8 cellular contexts compared by ENCODE assay signal in genomic region chr12:132084681-132085635, GRCh38. TPM values are rescaled to one million over a fixed set of nuclear protein-coding genes. Genes with fewer than 3 reads are reported as not detected.
DNase-seq lines count a peak whose midpoint lies in the region; ATAC-seq lines count a peak whose summit lies in the region.

No MANE protein-coding gene starts in this region.

- peak overlapping the region; percentile 93 for H3K4me3 Mint-ChIP-seq in activated CD4-positive, alpha-beta T cell treated with anti-CD3 and anti-CD28 coated beads, Interleukin-2, amount 10 ng/mL, durations not matched to agents 7 days and 5 days
- peak overlapping the region; percentile 95 for H3K4me3 Mint-ChIP-seq in memory B cell

- ATAC-seq in GM18511 (IDR thresholded peaks at IDR 0.05; ENCODE audit: unreplicated experiment) (peak; percentile 31), memory B cell (ENCODE audit: low read depth) (no peak), GM19455 (IDR thresholded peaks at IDR 0.05; ENCODE audit: unreplicated experiment) (no peak)

- H3K27me3 Mint-ChIP-seq in activated CD4-positive, alpha-beta T cell treated with anti-CD3 and anti-CD28 coated beads, Interleukin-2, amount 10 ng/mL, durations not matched to agents 7 days and 5 days, result no peaks in the 10 kb centered on the region
- no peaks in the 10 kb centered on the region for H3K27me3 Mint-ChIP-seq in memory B cell

- in situ Hi-C loops in ACHN (cut with HindIII; ENCODE audit: low pct_ligation_motif_present, low pct_unique_long_range_greater_than_20kb, low sequenced_read_pairs), result no loop called here

- peak overlapping the region; percentile 95 for H3K27ac Mint-ChIP-seq in activated CD4-positive, alpha-beta T cell treated with anti-CD3 and anti-CD28 coated beads, Interleukin-2, amount 10 ng/mL, durations not matched to agents 7 days and 5 days
- H3K27ac Mint-ChIP-seq in memory B cell, result peak overlapping the region; percentile 96

- H3K36me3 Mint-ChIP-seq in activated CD4-positive, alpha-beta T cell treated with anti-CD3 and anti-CD28 coated beads, Interleukin-2, amount 10 ng/mL, durations not matched to agents 7 days and 5 days (ENCODE audit: low read depth), result peaks cover 10% of the 10 kb centered on the region
- peaks cover 2% of the 10 kb centered on the region for H3K36me3 Mint-ChIP-seq in memory B cell

- H3K9me3 Mint-ChIP-seq in activated CD4-positive, alpha-beta T cell treated with anti-CD3 and anti-CD28 coated beads, Interleukin-2, amount 10 ng/mL, durations not matched to agents 7 days and 5 days, result no peaks in the 10 kb centered on the region
- H3K9me3 Mint-ChIP-seq in memory B cell, result no peaks in the 10 kb centered on the region

- CTCF ChIA-PET in activated CD4-positive, alpha-beta T cell treated with anti-CD3 and anti-CD28 coated beads, Interleukin-2, amount 10 ng/mL, durations not matched to agents 7 days and 5 days (lab: Charles Lee), result no interaction called here

- peak; percentile 71 for DNase-seq in ACHN
- DNase-seq in NCI-H1092 (lab: John Stamatoyannopoulos, UW), result peak; percentile 20
- DNase-seq in activated CD4-positive, alpha-beta T cell treated with anti-CD3 and anti-CD28 coated beads, Interleukin-2, amount 10 ng/mL, durations not matched to agents 7 days and 5 days, result peak; percentile 49
- DNase-seq in effector CD8-positive, alpha-beta T cell (lab: John Stamatoyannopoulos, UW), result peak; percentile 31
- DNase-seq in memory B cell (ENCODE audit: low spot score in 2 of 2), result no peak
- peak; percentile 13 to 47 for DNase-seq in stimulated activated CD8-positive, alpha-beta memory T cell treated with anti-CD3 and anti-CD28 coated beads, Interleukin-2, amount 100 ng/mL, for 48 hours (ENCODE audit: low read depth in 2 of 2)

- H3K4me1 Mint-ChIP-seq in activated CD4-positive, alpha-beta T cell treated with anti-CD3 and anti-CD28 coated beads, Interleukin-2, amount 10 ng/mL, durations not matched to agents 7 days and 5 days, result peaks cover 33% of the 10 kb centered on the region
- peaks cover 24% of the 10 kb centered on the region for H3K4me1 Mint-ChIP-seq in memory B cell

- POLR2A ChIA-PET in activated CD4-positive, alpha-beta T cell treated with anti-CD3 and anti-CD28 coated beads, Interleukin-2, amount 10 ng/mL, durations not matched to agents 7 days and 5 days (lab: Charles Lee), result no interaction called here

RNA-seq across cellular contexts. Expression of gene DDX51, which starts 59.2 kb away (rescaled TPM):
- total RNA-seq in activated CD4-positive, alpha-beta T cell treated with anti-CD3 and anti-CD28 coated beads, Interleukin-2, amount 10 ng/mL, durations not matched to agents 7 days and 5 days, result 10 to 100 TPM; 25.2 to 27.5 TPM

RNA-seq across cellular contexts. Expression of gene NOC4L, which starts 59.3 kb away (rescaled TPM):
- total RNA-seq in activated CD4-positive, alpha-beta T cell treated with anti-CD3 and anti-CD28 coated beads, Interleukin-2, amount 10 ng/mL, durations not matched to agents 7 days and 5 days, result 10 to 100 TPM; 28.9 to 32.4 TPM

Comparison
In these comparisons a context has a peak if more than half of its experiments do, and no peak if none do; other contexts are left out.
1. DNase-seq: peak in ACHN (single experiment), NCI-H1092 (single experiment), activated CD4-positive, alpha-beta T cell treated with anti-CD3 and anti-CD28 coated beads, Interleukin-2, amount 10 ng/mL, durations not matched to agents 7 days and 5 days (single experiment), effector CD8-positive, alpha-beta T cell (single experiment) and stimulated activated CD8-positive, alpha-beta memory T cell treated with anti-CD3 and anti-CD28 coated beads, Interleukin-2, amount 100 ng/mL, for 48 hours (2 of 2); none in memory B cell (0 of 2).